In genomic region chr11:64268028-64268686, GRCh38 we compare ENCODE assay signal across 2 cellular contexts.
TF ChIP-seq lines count a peak whose summit lies in the region.

No MANE protein-coding gene starts in this region.

TF ChIP-seq in SK-N-SH, 30 proteins besides CTCF, POLR2A, EP300 and RAD21:
- TF ChIP-seq SMC3 (IDR thresholded peaks at IDR 0.05; ENCODE audit: low read depth, low read length) (no peak), RXRA (IDR thresholded peaks at IDR 0.05; ENCODE audit: borderline replicate concordance, low read depth) (no peak), TEAD4 (IDR thresholded peaks at IDR 0.05; ENCODE audit: borderline replicate concordance, insufficient read depth) (no peak), FOSL2 (IDR thresholded peaks at IDR 0.05; ENCODE audit: borderline replicate concordance, low read depth) (no peak), JUND (IDR thresholded peaks at IDR 0.05) (no peak), REST (IDR thresholded peaks at IDR 0.05; ENCODE audit: low read depth, low read length) (no peak), GATA2 (CRISPR knock-in tag; IDR thresholded peaks at IDR 0.05) (no peak), EZH2phosphoT487 (IDR thresholded peaks at IDR 0.05; ENCODE audit: borderline replicate concordance, low read depth) (no peak), POLR2AphosphoS5 (IDR thresholded peaks at IDR 0.05; ENCODE audit: low read depth, low read length) (no peak)

TF ChIP-seq in endothelial cell of umbilical vein, 7 proteins besides CTCF, POLR2A, EP300 and RAD21:
- TF ChIP-seq JUN (IDR thresholded peaks at IDR 0.05; ENCODE audit: borderline replicate concordance, insufficient read depth, insufficient read length, low read depth) (no peak), MAX (IDR thresholded peaks at IDR 0.05; ENCODE audit: insufficient read depth, insufficient read length) (no peak), MYC (IDR thresholded peaks at IDR 0.05; ENCODE audit: low read depth, low read length) (no peak), EZH2 (IDR thresholded peaks at IDR 0.05; ENCODE audit: borderline replicate concordance, low read depth, low read length, severe bottlenecking) (no peak), POLR2AphosphoS5 (IDR thresholded peaks at IDR 0.05; ENCODE audit: insufficient read depth, low read depth, low read length) (no peak), FOS (IDR thresholded peaks at IDR 0.05; ENCODE audit: borderline replicate concordance, insufficient read depth, low read length) (no peak), GATA2 (IDR thresholded peaks at IDR 0.05; ENCODE audit: insufficient read depth, insufficient read length, low read depth, low read length) (no peak)
TF ChIP-seq in endothelial cell of umbilical vein: peak in this region for 0.
